Comparison of ENCODE assay signal across 1 cellular context in genomic region chr19:944171-944567, GRCh38.
A peak's percentile ranks its signal among the peaks of the same experiment; 100 is the strongest.
TF ChIP-seq lines count a peak whose summit lies in the region.

No MANE protein-coding gene starts in this region.

TF ChIP-seq in HepG2, 621 proteins besides CTCF, POLR2A, EP300 and RAD21:
- TF ChIP-seq AGO2 (optimal IDR thresholded peaks at IDR 0.05; ENCODE audit: low read depth, low read length) (peak; percentile 91), ZBTB38 (CRISPR knock-in tag; IDR thresholded peaks at IDR 0.05) (0 out of 2 replicates have a peak, but pooled peaks have one; percentile 53), RBM22 (optimal IDR thresholded peaks at IDR 0.05; ENCODE audit: low read length) (peak; percentile 46), RBFOX2 (IDR thresholded peaks at IDR 0.05; ENCODE audit: low read depth, low read length) (peak; percentile 65), HMGA1 (CRISPR knock-in tag; conservative IDR thresholded peaks at IDR 0.05) (no peak), HNRNPL (IDR thresholded peaks at IDR 0.05; ENCODE audit: low read depth, low read length) (peak; percentile 94; the same call in 1 of the 2 replicates)
TF ChIP-seq in HepG2: peak in this region for 5.
